19 cellular contexts compared by ENCODE assay signal in genomic region chr12:50003595-50003994, GRCh38. TPM values are rescaled to one million over a fixed set of nuclear protein-coding genes. Genes with fewer than 3 reads are reported as not detected.
A peak's percentile ranks its signal among the peaks of the same experiment; 100 is the strongest.
DNase-seq lines count a peak whose midpoint lies in the region; ATAC-seq and TF ChIP-seq lines count a peak whose summit lies in the region.
"Had no signal": no experiment of that assay in that cellular context is flagged by ENCODE, and none has a peak within 500 bp of the region (broad histone marks: within the 10 kb centered on the region; RNA-seq: fewer than 3 reads in every experiment).

No MANE protein-coding gene starts in this region.

- ATAC-seq in SK-N-SH treated with all-trans-retinoic acid at 6 μM for 48 hours: no peak
- peak; percentile 17 for ATAC-seq in left lung
- ATAC-seq in CD4-positive, alpha-beta T cell (ENCODE audit: poor library complexity): no peak
- ATAC-seq: PC-3 had no signal

- no peaks in the 10 kb centered on the region for H3K9me3 ChIP-seq in SK-N-SH
- no peaks in the 10 kb centered on the region for H3K9me3 ChIP-seq in left lung
- H3K9me3 ChIP-seq in CD4-positive, alpha-beta T cell (ENCODE audit: control insufficient read depth, low read length): no peaks in the 10 kb centered on the region
- H3K9me3 ChIP-seq: BLaER1, HAP-1, SJSA1 had no signal

- WGBS in SK-N-SH (ENCODE audit: low lambda C conversion rate): 100% methylated on average over 2 of the region's 2 CpGs

- TF ChIP-seq EP300 in SK-N-SH (IDR thresholded peaks at IDR 0.05; ENCODE audit: borderline replicate concordance in 1 of 2, low read depth in 1 of 2, low read length in 1 of 2): no peak

- H3K79me2 ChIP-seq in SK-N-SH (ENCODE audit: insufficient read depth): peaks cover 64% of the 10 kb centered on the region

- peaks cover 8% of the 10 kb centered on the region; the same call in 1 of the 2 replicates for H4K20me1 ChIP-seq in SK-N-SH (ENCODE audit: insufficient read depth)

- H3K9me2 ChIP-seq in SK-N-SH: no peaks in the 10 kb centered on the region

- CTCF ChIA-PET in SK-N-SH (lab: Yijun Ruan, JAX): interaction anchor here (0.9 to 7.4 kb wide), 8 partner anchors 10 to 172 kb away, joined by 3 to 44 read pairs (median 8); partner anchors contain the start of gene AQP6
- CTCF ChIA-PET in CD4-positive, alpha-beta T cell (lab: Charles Lee): interaction anchor here (2.8 kb wide), 1 partner anchor 36 kb away, joined by 7 read pairs; no protein-coding TSS in a partner anchor

- no peak overlapping the region for H3K4me3 ChIP-seq in SK-N-SH (ENCODE audit: low read depth in 2 of 2, low read length in 1 of 2)
- H3K4me3 ChIP-seq in choroid plexus epithelial cell (ENCODE audit: low read depth, low read length): no peak overlapping the region
- no peak overlapping the region for H3K4me3 ChIP-seq in left lung
- H3K4me3 ChIP-seq: BLaER1, HAP-1, SJSA1 had no signal

- no peak overlapping the region for H3K4me3 Mint-ChIP-seq in CD4-positive, alpha-beta T cell

- intact Hi-C loops in left lung (cut with DNase I): no loop called here
- intact Hi-C loops in CD4-positive, alpha-beta T cell (cut with DNase I, micrococcal nuclease): no loop called here

- peaks cover 36 to 41% of the 10 kb centered on the region in 2 experiments for H3K36me3 ChIP-seq in SK-N-SH (replicated peaks in 1 of 2; ENCODE audit: control insufficient read depth in 1 of 2, insufficient read depth in 2 of 2, low read length in 1 of 2)
- H3K36me3 ChIP-seq in left lung: peaks cover 0 to 53% of the 10 kb centered on the region in 2 donors

- TF ChIP-seq RAD21 in SK-N-SH (IDR thresholded peaks at IDR 0.05; ENCODE audit: low read length): no peak

- H3K36me3 Mint-ChIP-seq in CD4-positive, alpha-beta T cell (ENCODE audit: low read depth): peaks cover 55% of the 10 kb centered on the region

- no peaks in the 10 kb centered on the region for H3K9me3 Mint-ChIP-seq in CD4-positive, alpha-beta T cell

- H3K9ac ChIP-seq in SK-N-SH: no peak overlapping the region
- H3K9ac ChIP-seq: BLaER1 had no signal

- no peaks in the 10 kb centered on the region for H3K27me3 Mint-ChIP-seq in CD4-positive, alpha-beta T cell

- no peaks in the 10 kb centered on the region for H3K4me1 Mint-ChIP-seq in CD4-positive, alpha-beta T cell (ENCODE audit: low read depth)

- H3K27ac Mint-ChIP-seq in CD4-positive, alpha-beta T cell: no peak overlapping the region

- no peaks in the 10 kb centered on the region for H3K27me3 ChIP-seq in SK-N-SH (ENCODE audit: insufficient read depth)
- no peaks in the 10 kb centered on the region for H3K27me3 ChIP-seq in left lung
- no peaks in the 10 kb centered on the region for H3K27me3 ChIP-seq in CD4-positive, alpha-beta T cell (ENCODE audit: control insufficient read depth, insufficient read depth, low read length)
- H3K27me3 ChIP-seq: BLaER1, SJSA1 had no signal

- peak overlapping the region; percentile 21 to 39; a peak in 2 of 4 replicates for H3K27ac ChIP-seq in SK-N-SH (ENCODE audit: low read depth in 2 of 2, low read length in 1 of 2)
- H3K27ac ChIP-seq in left lung: no peak overlapping the region
- H3K27ac ChIP-seq in CD4-positive, alpha-beta T cell (ENCODE audit: low read depth, low read length): no peak overlapping the region
- H3K27ac ChIP-seq: 22Rv1, BLaER1, SJSA1 had no signal

- POLR2A ChIA-PET in SK-N-SH (lab: Yijun Ruan, JAX): interaction anchor here (1.3 to 2.4 kb wide), 2 partner anchors 15 to 20 kb away, joined by 3 to 8 read pairs; no protein-coding TSS in a partner anchor
- POLR2A ChIA-PET in CD4-positive, alpha-beta T cell (lab: Charles Lee): no interaction called here

- peaks cover 10% of the 10 kb centered on the region for H3F3A ChIP-seq in SK-N-SH (replicated peaks; ENCODE audit: insufficient read depth)

- H3K4me1 ChIP-seq in SK-N-SH (ENCODE audit: control insufficient read depth in 1 of 2, insufficient read depth in 2 of 2, low read depth in 1 of 2, low read length in 1 of 2) (peaks cover 6 to 41% of the 10 kb centered on the region in 2 experiments; a peak in 2 of 4 replicates), left lung (no peaks in the 10 kb centered on the region)
- H3K4me1 ChIP-seq: HAP-1, SJSA1 had no signal

- no peak overlapping the region for H3K4me2 ChIP-seq in SK-N-SH
- H3K4me2 ChIP-seq: BLaER1 had no signal

- DNase-seq in SK-N-SH: no peak
- peak; percentile 17 for DNase-seq in choroid plexus epithelial cell (ENCODE audit: low read depth)
- no peak for DNase-seq in left lung
- no peak for DNase-seq in kidney glomerular epithelial cell (lab: John Stamatoyannopoulos, UW)
- no peak for DNase-seq in occipital lobe (lab: John Stamatoyannopoulos, UW)
- DNase-seq in CD4-positive, alpha-beta T cell: no peak
- no peak for DNase-seq in GM19238 (ENCODE audit: insufficient read length, low spot score)
- DNase-seq: DMS153, KBM-7, NCI-H1048, NCI-H146, NCI-H2107, NCI-H226, PC-3 had no signal

- no peak for TF ChIP-seq CTCF in SK-N-SH (IDR thresholded peaks at IDR 0.05)
- no peak for TF ChIP-seq CTCF in choroid plexus epithelial cell (conservative IDR thresholded peaks at IDR 0.05; ENCODE audit: low read depth, low read length)
- no peak for TF ChIP-seq CTCF in left lung (IDR thresholded peaks at IDR 0.05)
- TF ChIP-seq CTCF in CD4-positive, alpha-beta T cell (IDR thresholded peaks at IDR 0.05): no peak

- no peak overlapping the region for H2AFZ ChIP-seq in SK-N-SH (ENCODE audit: low read depth)

TF ChIP-seq in SK-N-SH, 30 proteins besides CTCF, POLR2A, EP300 and RAD21:
- TF ChIP-seq TEAD4 (IDR thresholded peaks at IDR 0.05; ENCODE audit: borderline replicate concordance, insufficient read depth): no peak
- TF ChIP-seq NFIC (IDR thresholded peaks at IDR 0.05; ENCODE audit: borderline replicate concordance): no peak
- TF ChIP-seq MAX (IDR thresholded peaks at IDR 0.05; ENCODE audit: low read depth): no peak

TF ChIP-seq in SK-N-SH treated with all-trans-retinoic acid at 6 μM for 48 hours, 23 proteins besides CTCF, POLR2A, EP300 and RAD21 (continues in another document):
- TF ChIP-seq CREB5 (CRISPR knock-in tag; IDR thresholded peaks at IDR 0.05; ENCODE audit: low read depth) (no peak), POU6F1 (CRISPR knock-in tag; IDR thresholded peaks at IDR 0.05; ENCODE audit: borderline replicate concordance, low read depth) (no peak), CSDC2 (CRISPR knock-in tag; IDR thresholded peaks at IDR 0.05) (no peak), ZNF70 (CRISPR knock-in tag; IDR thresholded peaks at IDR 0.05) (no peak), PPARA (CRISPR knock-in tag; IDR thresholded peaks at IDR 0.05; ENCODE audit: borderline replicate concordance) (no peak), ISL1 (CRISPR knock-in tag; IDR thresholded peaks at IDR 0.05) (no peak)

RNA-seq across cellular contexts. Expression of gene RACGAP1, which starts 21.7 kb away (rescaled TPM):
- 21.5 and 23.4 TPM in 2 replicates for polyA plus RNA-seq in SK-N-SH (2012; rRNA removed)
- polyA plus RNA-seq in SK-N-SH (2012; cell fraction: cytosol; rRNA removed): 25.5 and 28.2 TPM in 2 replicates
- 16.0 and 24.4 TPM in 2 replicates for polyA plus RNA-seq in SK-N-SH (2012; cell fraction: nucleus; rRNA removed)
- total RNA-seq in left lung (10 to 100 TPM; 20.7 to 35.9 TPM), occipital lobe (22.0 TPM)
- 1 to 10 TPM; 3.0 to 3.3 TPM for total RNA-seq in CD4-positive, alpha-beta T cell

RNA-seq across cellular contexts. Expression of gene AQP6, which starts 30.8 kb away (rescaled TPM):
- 0.10 and 0.21 TPM in 2 replicates for polyA plus RNA-seq in SK-N-SH (2012; rRNA removed)
- 0.04 and 0.09 TPM in 2 replicates for polyA plus RNA-seq in SK-N-SH (2012; cell fraction: cytosol; rRNA removed)
- 0.56 and 0.59 TPM in 2 replicates for polyA plus RNA-seq in SK-N-SH (2012; cell fraction: nucleus; rRNA removed)
- total RNA-seq in left lung (under 1 TPM in 1 of 2 donors, not detected in 1; 0.09 TPM), occipital lobe (0.62 TPM)
- not detected for total RNA-seq in CD4-positive, alpha-beta T cell
- total RNA-seq: PC-3, SJSA1 had no signal

RNA-seq across cellular contexts. Expression of gene AQP5, which starts 41.9 kb away (rescaled TPM):
- polyA plus RNA-seq in SK-N-SH (2012; rRNA removed): 0.08 and 0.10 TPM in 2 replicates
- not detected in 2 replicates for polyA plus RNA-seq in SK-N-SH (2012; cell fraction: cytosol; rRNA removed)
- polyA plus RNA-seq in SK-N-SH (2012; cell fraction: nucleus; rRNA removed): 0.06 TPM in 1 of 2 replicates, not detected in the other
- total RNA-seq in left lung: 1 to 10 TPM; 7.2 to 7.7 TPM
- 0.62 TPM for total RNA-seq in occipital lobe
- total RNA-seq in CD4-positive, alpha-beta T cell: not detected
- total RNA-seq: PC-3, SJSA1 had no signal

RNA-seq across cellular contexts. Expression of gene AQP2, which starts 53.1 kb away (rescaled TPM):
- not detected in 2 replicates for polyA plus RNA-seq in SK-N-SH (2012; rRNA removed)
- polyA plus RNA-seq in SK-N-SH (2012; cell fraction: cytosol; rRNA removed): not detected in 2 replicates
- polyA plus RNA-seq in SK-N-SH (2012; cell fraction: nucleus; rRNA removed): not detected in 2 replicates
- total RNA-seq in left lung: under 1 TPM in 1 of 2 donors, not detected in 1; 0.42 TPM
- total RNA-seq in occipital lobe: not detected
- total RNA-seq in CD4-positive, alpha-beta T cell: not detected
- total RNA-seq: PC-3, SJSA1 had no signal

RNA-seq across cellular contexts. Expression of gene ASIC1, which starts 53.8 kb away (rescaled TPM):
- 24.3 and 28.4 TPM in 2 replicates for polyA plus RNA-seq in SK-N-SH (2012; rRNA removed)
- polyA plus RNA-seq in SK-N-SH (2012; cell fraction: cytosol; rRNA removed): 13.0 and 18.6 TPM in 2 replicates
- 49.9 and 58.9 TPM in 2 replicates for polyA plus RNA-seq in SK-N-SH (2012; cell fraction: nucleus; rRNA removed)
- total RNA-seq in left lung: 1 to 10 TPM; 2.1 to 2.9 TPM
- total RNA-seq in occipital lobe: 16.2 TPM
- total RNA-seq in CD4-positive, alpha-beta T cell: 1 to 10 TPM; 1.5 to 2.8 TPM

Comparison
In these comparisons a context has a peak if more than half of its experiments do, and no peak if none do; other contexts are left out.
1. H3K27ac ChIP-seq: peak in SK-N-SH (2 of 2); none in left lung (0 of 2) and CD4-positive, alpha-beta T cell (single experiment).